ENCODE assay signal across 18 cellular contexts in genomic region chr22:20315337-20316216, GRCh38. TPM values are rescaled to one million over a fixed set of nuclear protein-coding genes. Genes with fewer than 3 reads are reported as not detected.
DNase-seq lines count a peak whose midpoint lies in the region; TF ChIP-seq lines count a peak whose summit lies in the region.
"Had no signal": no experiment of that assay in that cellular context is flagged by ENCODE, and none has a peak within 500 bp of the region (broad histone marks: within the 10 kb centered on the region; RNA-seq: fewer than 3 reads in every experiment).

No MANE protein-coding gene starts in this region.

- no peak overlapping the region for H3K4me3 Mint-ChIP-seq in activated CD4-positive, alpha-beta memory T cell treated with anti-CD3 and anti-CD28 coated beads, Interleukin-2, amount 10 ng/mL, durations not matched to agents 7 days and 5 days
- no peak overlapping the region for H3K4me3 Mint-ChIP-seq in activated CD4-positive, alpha-beta memory T cell treated with anti-CD3 and anti-CD28 coated beads for 36 hours
- no peak overlapping the region for H3K4me3 Mint-ChIP-seq in endodermal cell
- H3K4me3 Mint-ChIP-seq: activated naive CD8-positive, alpha-beta T cell had no signal

- CTCF ChIA-PET in activated CD4-positive, alpha-beta memory T cell treated with anti-CD3 and anti-CD28 coated beads, Interleukin-2, amount 10 ng/mL, durations not matched to agents 7 days and 5 days (lab: Charles Lee) = no interaction called here
- CTCF ChIA-PET in activated CD4-positive, alpha-beta memory T cell treated with anti-CD3 and anti-CD28 coated beads for 36 hours (lab: Charles Lee) = interaction anchor here (0.8 kb wide), 1 partner anchor 159 kb away, joined by 3 read pairs; no protein-coding TSS in a partner anchor

- no peak for TF ChIP-seq CTCF in endodermal cell (conservative IDR thresholded peaks at IDR 0.05)
- no peak for TF ChIP-seq CTCF in prostate gland (IDR thresholded peaks at IDR 0.05)
- TF ChIP-seq CTCF in smooth muscle cell (IDR thresholded peaks at IDR 0.05; ENCODE audit: borderline replicate concordance, insufficient read depth, poor library complexity, severe bottlenecking) = no peak

- WGBS in endodermal cell (ENCODE audit: insufficient coverage in 1 of 2, insufficient read length in 1 of 2), 2 experiments = 89 to 100% methylated on average over 4 to 24 of the region's 25 CpGs
- 84% methylated on average over 21 of the region's 25 CpGs for WGBS in prostate gland
- 95% methylated on average over 20 of the region's 25 CpGs for WGBS in smooth muscle cell (ENCODE audit: low lambda C conversion rate)

- POLR2A ChIA-PET in activated CD4-positive, alpha-beta memory T cell treated with anti-CD3 and anti-CD28 coated beads, Interleukin-2, amount 10 ng/mL, durations not matched to agents 7 days and 5 days (lab: Charles Lee) = no interaction called here
- POLR2A ChIA-PET in activated CD4-positive, alpha-beta memory T cell treated with anti-CD3 and anti-CD28 coated beads for 36 hours (lab: Charles Lee) = no interaction called here

- peaks cover 32 to 67% (median 53%) of the 10 kb centered on the region in 10 experiments for H3K4me1 ChIP-seq in BLaER1 treated with 17β-estradiol and CSF1 and Interleukin-3, amounts not matched to agents 10 nM and 100 nM
- peaks cover 5% of the 10 kb centered on the region for H3K4me1 ChIP-seq in endodermal cell (ENCODE audit: control insufficient read depth, insufficient read depth, low read length)
- H3K4me1 ChIP-seq in prostate gland (replicated peaks) = peaks cover 8% of the 10 kb centered on the region
- peaks cover under 1% of the 10 kb centered on the region for H3K4me1 ChIP-seq in smooth muscle cell (ENCODE audit: low read depth)

- no peak overlapping the region for H2AFZ ChIP-seq in smooth muscle cell (ENCODE audit: low read depth)

- H3F3A ChIP-seq in smooth muscle cell (ENCODE audit: low read depth) = no peaks in the 10 kb centered on the region

- peaks cover 27% of the 10 kb centered on the region for H3K4me1 Mint-ChIP-seq in activated CD4-positive, alpha-beta memory T cell treated with anti-CD3 and anti-CD28 coated beads, Interleukin-2, amount 10 ng/mL, durations not matched to agents 7 days and 5 days
- H3K4me1 Mint-ChIP-seq in activated CD4-positive, alpha-beta memory T cell treated with anti-CD3 and anti-CD28 coated beads for 36 hours (ENCODE audit: low read depth) = peaks cover 30% of the 10 kb centered on the region
- H3K4me1 Mint-ChIP-seq in endodermal cell = peaks cover 11% of the 10 kb centered on the region

- peak overlapping the region in 5 of 11 experiments; percentile 4 to 49 (median 9); a peak in 3 of 22 replicates for H3K27ac ChIP-seq in BLaER1 treated with 17β-estradiol and CSF1 and Interleukin-3, amounts not matched to agents 10 nM and 100 nM
- H3K27ac ChIP-seq in endodermal cell (ENCODE audit: low read depth, low read length) (no peak overlapping the region), prostate gland (no peak overlapping the region), smooth muscle cell (ENCODE audit: low read depth) (no peak overlapping the region)
- H3K27ac ChIP-seq: A549, body of pancreas, neutrophil, WERI-Rb-1 had no signal

- peaks cover 0 to 21% (median 0%) of the 10 kb centered on the region in 11 experiments; a peak in 3 of 22 replicates for H3K36me3 ChIP-seq in BLaER1 treated with 17β-estradiol and CSF1 and Interleukin-3, amounts not matched to agents 10 nM and 100 nM
- no peaks in the 10 kb centered on the region for H3K36me3 ChIP-seq in endodermal cell (ENCODE audit: control insufficient read depth, insufficient read depth, low read length)
- no peaks in the 10 kb centered on the region for H3K36me3 ChIP-seq in prostate gland
- no peaks in the 10 kb centered on the region for H3K36me3 ChIP-seq in smooth muscle cell (ENCODE audit: low read depth)
- H3K36me3 ChIP-seq: WERI-Rb-1 had no signal

- no peak overlapping the region for H3K4me3 ChIP-seq in BLaER1 treated with 17β-estradiol and CSF1 and Interleukin-3, amounts not matched to agents 10 nM and 100 nM
- no peak overlapping the region for H3K4me3 ChIP-seq in endodermal cell (ENCODE audit: low read length)
- no peak overlapping the region for H3K4me3 ChIP-seq in prostate gland
- H3K4me3 ChIP-seq in smooth muscle cell = no peak overlapping the region
- H3K4me3 ChIP-seq: A549, body of pancreas had no signal

- H3K27me3 Mint-ChIP-seq in activated CD4-positive, alpha-beta memory T cell treated with anti-CD3 and anti-CD28 coated beads, Interleukin-2, amount 10 ng/mL, durations not matched to agents 7 days and 5 days = no peaks in the 10 kb centered on the region
- H3K27me3 Mint-ChIP-seq in activated CD4-positive, alpha-beta memory T cell treated with anti-CD3 and anti-CD28 coated beads for 36 hours = no peaks in the 10 kb centered on the region
- H3K27me3 Mint-ChIP-seq in endodermal cell (ENCODE audit: insufficient read depth) = no peaks in the 10 kb centered on the region
- H3K27me3 Mint-ChIP-seq: activated naive CD8-positive, alpha-beta T cell had no signal

- H3K9me3 ChIP-seq in BLaER1 treated with 17β-estradiol and CSF1 and Interleukin-3, amounts not matched to agents 10 nM and 100 nM (replicated peaks in 1 of 11) = no peaks in the 10 kb centered on the region
- H3K9me3 ChIP-seq in endodermal cell (ENCODE audit: control insufficient read depth, low read length) (no peaks in the 10 kb centered on the region), prostate gland (no peaks in the 10 kb centered on the region), smooth muscle cell (replicated peaks; ENCODE audit: low read depth) (no peaks in the 10 kb centered on the region)
- H3K9me3 ChIP-seq: A549, body of pancreas, neutrophil had no signal

- H3K9me3 Mint-ChIP-seq in activated CD4-positive, alpha-beta memory T cell treated with anti-CD3 and anti-CD28 coated beads, Interleukin-2, amount 10 ng/mL, durations not matched to agents 7 days and 5 days = no peaks in the 10 kb centered on the region
- no peaks in the 10 kb centered on the region for H3K9me3 Mint-ChIP-seq in activated CD4-positive, alpha-beta memory T cell treated with anti-CD3 and anti-CD28 coated beads for 36 hours
- H3K9me3 Mint-ChIP-seq in endodermal cell = no peaks in the 10 kb centered on the region

- intact Hi-C loops in activated CD4-positive, alpha-beta memory T cell treated with anti-CD3 and anti-CD28 coated beads for 36 hours (cut with micrococcal nuclease) = no loop called here
- intact Hi-C loops in prostate gland (cut with DNase I) = no loop called here

- H4K20me1 ChIP-seq in BLaER1 treated with 17β-estradiol and CSF1 and Interleukin-3, amounts not matched to agents 10 nM and 100 nM = peaks cover 8 to 34% (median 26%) of the 10 kb centered on the region in 11 experiments; a peak in 16 of 22 replicates
- peaks cover 27% of the 10 kb centered on the region for H4K20me1 ChIP-seq in smooth muscle cell (ENCODE audit: low read depth)

- DNase-seq in activated CD4-positive, alpha-beta memory T cell treated with anti-CD3 and anti-CD28 coated beads, Interleukin-2, amount 10 ng/mL, durations not matched to agents 7 days and 5 days = peak; percentile 15
- DNase-seq in activated CD4-positive, alpha-beta memory T cell treated with anti-CD3 and anti-CD28 coated beads for 36 hours = no peak
- peak; percentile 35 for DNase-seq in endodermal cell
- peak; percentile 2 for DNase-seq in prostate gland (ENCODE audit: low spot score)
- DNase-seq in HT-29 (ENCODE audit: low spot score) = no peak
- no peak for DNase-seq in smooth muscle cell (lab: John Stamatoyannopoulos, UW; ENCODE audit: unreplicated experiment)
- DNase-seq in hippocampal formation (lab: John Stamatoyannopoulos, UW) = no peak
- DNase-seq: cortex of kidney, DMS53, NCI-H1417, NCI-H526, SHP77, WERI-Rb-1 had no signal

- H3K9ac ChIP-seq in BLaER1 treated with 17β-estradiol and CSF1 and Interleukin-3, amounts not matched to agents 10 nM and 100 nM = peak overlapping the region in 9 of 11 experiments; percentile 19 to 56 (median 41); a peak in 9 of 22 replicates
- H3K9ac ChIP-seq in endodermal cell (ENCODE audit: extremely low read depth, low read length, poor library complexity, severe bottlenecking) (no peak overlapping the region), smooth muscle cell (ENCODE audit: low read depth) (no peak overlapping the region)

- peaks cover 6% of the 10 kb centered on the region for H3K36me3 Mint-ChIP-seq in activated CD4-positive, alpha-beta memory T cell treated with anti-CD3 and anti-CD28 coated beads, Interleukin-2, amount 10 ng/mL, durations not matched to agents 7 days and 5 days (ENCODE audit: low read depth)
- H3K36me3 Mint-ChIP-seq in activated CD4-positive, alpha-beta memory T cell treated with anti-CD3 and anti-CD28 coated beads for 36 hours = peaks cover 1% of the 10 kb centered on the region
- no peaks in the 10 kb centered on the region for H3K36me3 Mint-ChIP-seq in endodermal cell (ENCODE audit: low read depth)
- H3K36me3 Mint-ChIP-seq: activated naive CD8-positive, alpha-beta T cell had no signal

- peaks cover 22% of the 10 kb centered on the region for H3K79me2 ChIP-seq in smooth muscle cell (ENCODE audit: low read depth)

- H3K27ac Mint-ChIP-seq in activated CD4-positive, alpha-beta memory T cell treated with anti-CD3 and anti-CD28 coated beads, Interleukin-2, amount 10 ng/mL, durations not matched to agents 7 days and 5 days = no peak overlapping the region
- no peak overlapping the region for H3K27ac Mint-ChIP-seq in activated CD4-positive, alpha-beta memory T cell treated with anti-CD3 and anti-CD28 coated beads for 36 hours
- H3K27ac Mint-ChIP-seq in endodermal cell = no peak overlapping the region
- H3K27ac Mint-ChIP-seq: activated naive CD8-positive, alpha-beta T cell had no signal

- peak overlapping the region in 10 of 11 experiments; percentile 12 to 99 (median 98); a peak in 17 of 22 replicates for H3K4me2 ChIP-seq in BLaER1 treated with 17β-estradiol and CSF1 and Interleukin-3, amounts not matched to agents 10 nM and 100 nM
- no peak overlapping the region for H3K4me2 ChIP-seq in smooth muscle cell
- H3K4me2 ChIP-seq: A549 had no signal

- no peaks in the 10 kb centered on the region for H3K27me3 ChIP-seq in BLaER1 treated with 17β-estradiol and CSF1 and Interleukin-3, amounts not matched to agents 10 nM and 100 nM
- no peaks in the 10 kb centered on the region for H3K27me3 ChIP-seq in endodermal cell (ENCODE audit: control insufficient read depth, insufficient read depth, low read length, poor library complexity, severe bottlenecking)
- H3K27me3 ChIP-seq in prostate gland (replicated peaks; ENCODE audit: insufficient read depth) = no peaks in the 10 kb centered on the region
- H3K27me3 ChIP-seq in smooth muscle cell (ENCODE audit: low read depth) = no peaks in the 10 kb centered on the region
- H3K27me3 ChIP-seq: body of pancreas, neutrophil had no signal

- no peak for TF ChIP-seq POLR2A in prostate gland (IDR thresholded peaks at IDR 0.05)

RNA-seq across cellular contexts. Expression of gene DGCR6L, which starts 4.3 kb away (rescaled TPM):
- total RNA-seq in activated CD4-positive, alpha-beta memory T cell treated with anti-CD3 and anti-CD28 coated beads, Interleukin-2, amount 10 ng/mL, durations not matched to agents 7 days and 5 days = 10 to 100 TPM; 40.8 to 41.1 TPM
- 10 to 100 TPM; 26.9 to 31.3 TPM for total RNA-seq in activated CD4-positive, alpha-beta memory T cell treated with anti-CD3 and anti-CD28 coated beads for 36 hours
- total RNA-seq in endodermal cell (10 to 100 TPM; 51.3 to 53.7 TPM), prostate gland (100 to 1,000 TPM; 101 to 109 TPM), smooth muscle cell (22.2 and 30.3 TPM in 2 replicates)
- polyA plus RNA-seq in endodermal cell (2013, experiment 1 of 2) = 47.1 TPM
- polyA plus RNA-seq in endodermal cell (2013, experiment 2 of 2) = 44.6 TPM
- 132 and 163 TPM in 2 replicates for total RNA-seq in HT-29 (2014; rRNA removed; shearing (Covaris generic))
- 74.8 and 77.6 TPM in 2 replicates for polyA plus RNA-seq in smooth muscle cell

RNA-seq across cellular contexts. Expression of gene RTN4R, which starts 47.5 kb away (rescaled TPM):
- total RNA-seq in activated CD4-positive, alpha-beta memory T cell treated with anti-CD3 and anti-CD28 coated beads, Interleukin-2, amount 10 ng/mL, durations not matched to agents 7 days and 5 days = 1 to 10 TPM; 2.3 to 3.1 TPM
- 1 to 10 TPM; 2.6 to 3.1 TPM for total RNA-seq in activated CD4-positive, alpha-beta memory T cell treated with anti-CD3 and anti-CD28 coated beads for 36 hours
- 10 to 100 TPM; 12.8 to 17.7 TPM for total RNA-seq in endodermal cell
- 28.2 TPM for polyA plus RNA-seq in endodermal cell (2013, experiment 1 of 2)
- polyA plus RNA-seq in endodermal cell (2013, experiment 2 of 2) = 24.1 TPM
- 1 to 10 TPM; 4.4 to 6.0 TPM for total RNA-seq in prostate gland
- 41.7 and 45.7 TPM in 2 replicates for total RNA-seq in HT-29 (2014; rRNA removed; shearing (Covaris generic))
- total RNA-seq in smooth muscle cell = 1.8 and 3.9 TPM in 2 replicates
- polyA plus RNA-seq in smooth muscle cell = 4.7 and 8.4 TPM in 2 replicates

Comparison
In these comparisons a context has a peak if more than half of its experiments do, and no peak if none do; other contexts are left out.
1. DNase-seq: peak in activated CD4-positive, alpha-beta memory T cell treated with anti-CD3 and anti-CD28 coated beads, Interleukin-2, amount 10 ng/mL, durations not matched to agents 7 days and 5 days (single experiment), endodermal cell (single experiment) and prostate gland (single experiment); none in activated CD4-positive, alpha-beta memory T cell treated with anti-CD3 and anti-CD28 coated beads for 36 hours (single experiment), HT-29 (single experiment), smooth muscle cell (single experiment) and hippocampal formation (0 of 2).
2. H3K9ac ChIP-seq: peak in BLaER1 treated with 17β-estradiol and CSF1 and Interleukin-3, amounts not matched to agents 10 nM and 100 nM (9 of 11); none in endodermal cell (single experiment) and smooth muscle cell (single experiment).